In the genomic region with DNA sequence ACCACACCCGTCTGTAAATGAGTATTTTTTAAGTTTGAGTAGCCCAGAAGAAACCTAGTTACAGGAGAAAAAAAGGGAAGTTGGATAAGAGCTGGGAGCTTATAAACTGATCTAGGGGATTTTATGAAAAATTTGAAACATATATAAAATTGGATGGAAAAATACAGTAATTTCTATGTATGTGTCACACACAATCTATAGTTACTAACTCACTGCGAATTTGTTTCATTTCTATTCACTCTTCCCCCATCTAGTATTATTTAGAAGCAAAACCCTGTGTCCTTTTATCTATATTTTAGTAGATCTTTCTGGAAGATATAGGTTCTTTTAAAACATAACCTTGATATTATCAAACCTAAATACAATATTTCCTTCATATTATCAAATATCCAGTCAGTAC, we compare ENCODE assay signal across 17 cellular contexts. TPM values are rescaled to one million over a fixed set of nuclear protein-coding genes. Genes with fewer than 3 reads are reported as not detected.
DNase-seq lines count a peak whose midpoint lies in the region; ATAC-seq, FAIRE-seq and TF ChIP-seq lines count a peak whose summit lies in the region.
"Had no signal": no experiment of that assay in that cellular context is flagged by ENCODE, and none has a peak within 500 bp of the region (broad histone marks: within the 10 kb centered on the region; RNA-seq: fewer than 3 reads in every experiment).

No MANE protein-coding gene starts in this region.

- CTCF ChIA-PET in CD8-positive, alpha-beta T cell (lab: Charles Lee) = no interaction called here

- H3K4me2 ChIP-seq in SU-DHL-6 (ENCODE audit: low read depth, low read length, poor library complexity, severe bottlenecking) = peak overlapping the region; percentile 37
- H3K4me2 ChIP-seq: BLaER1 had no signal

- DNase-seq in CD14-positive monocyte (ENCODE audit: low spot score) (no peak), kidney (no peak), ascending aorta (ENCODE audit: low spot score in 2 of 2) (no peak), NCI-H446 (lab: John Stamatoyannopoulos, UW) (no peak)
- no peak for DNase-seq in CD8-positive, alpha-beta T cell
- no peak for DNase-seq in stimulated activated naive CD4-positive, alpha-beta T cell treated with Interleukin-2 at 50 U/mL for 16 hours (lab: John Stamatoyannopoulos, UW)
- DNase-seq: body of pancreas, dorsolateral prefrontal cortex, heart right ventricle, NCI-H1105, pancreas, SHP77 treated with DMSO at 0.1 percent for 48 hours had no signal

- peaks cover 94% of the 10 kb centered on the region for H3K4me1 ChIP-seq in CD8-positive, alpha-beta T cell (ENCODE audit: insufficient read depth, low read length)
- peaks cover 22 to 34% of the 10 kb centered on the region in 2 donors for H3K4me1 ChIP-seq in kidney (ENCODE audit: control insufficient read depth in 1 of 2, insufficient read depth in 1 of 2, low read depth in 1 of 2, low read length in 2 of 2)
- peaks cover 0 to 2% of the 10 kb centered on the region in 2 donors for H3K4me1 ChIP-seq in ascending aorta
- H3K4me1 ChIP-seq: body of pancreas, pancreas had no signal

- H3K4me3 ChIP-seq in CD8-positive, alpha-beta T cell (ENCODE audit: low read depth, low read length) = no peak overlapping the region
- H3K4me3 ChIP-seq in SU-DHL-6 (ENCODE audit: insufficient read depth, low read length, poor library complexity, severe bottlenecking) = no peak overlapping the region
- no peak overlapping the region for H3K4me3 ChIP-seq in kidney (ENCODE audit: low read length in 2 of 2)
- no peak overlapping the region for H3K4me3 ChIP-seq in ascending aorta
- H3K4me3 ChIP-seq: BLaER1, body of pancreas, heart right ventricle, pancreas had no signal

- no peaks in the 10 kb centered on the region for H3K9me2 ChIP-seq in SU-DHL-6 (replicated peaks; ENCODE audit: insufficient read depth, low read length)

- no peak overlapping the region for H3K27ac ChIP-seq in CD8-positive, alpha-beta T cell (ENCODE audit: low read depth, low read length)
- H3K27ac ChIP-seq in SU-DHL-6 (ENCODE audit: low read depth, low read length) (peak overlapping the region; percentile 79), kidney (ENCODE audit: low read depth in 2 of 2, low read length in 2 of 2) (no peak overlapping the region), ascending aorta (no peak overlapping the region)
- H3K27ac ChIP-seq: BLaER1, body of pancreas, pancreas had no signal

- H3K79me2 ChIP-seq in SU-DHL-6 (ENCODE audit: insufficient read depth, low read length) = peaks cover 100% of the 10 kb centered on the region

- H3K27me3 Mint-ChIP-seq in CD14-positive monocyte (ENCODE audit: low read depth in 3 of 3) = no peaks in the 10 kb centered on the region
- no peaks in the 10 kb centered on the region for H3K27me3 Mint-ChIP-seq in CD8-positive, alpha-beta T cell (ENCODE audit: low read depth)

- peak overlapping the region in 4 of 7 donors; percentile 35 to 75 (median 65) for H3K27ac Mint-ChIP-seq in CD14-positive monocyte
- peak overlapping the region; percentile 88 for H3K27ac Mint-ChIP-seq in CD8-positive, alpha-beta T cell
- H3K27ac Mint-ChIP-seq: WTC11 had no signal

- no peak overlapping the region for H2AFZ ChIP-seq in SU-DHL-6 (ENCODE audit: low read depth, low read length, severe bottlenecking)

- POLR2A ChIA-PET in CD8-positive, alpha-beta T cell (lab: Charles Lee) = interaction anchor here (1.9 kb wide), 1 partner anchor 9 kb away, joined by 6 read pairs; no protein-coding TSS in a partner anchor

- FAIRE-seq in kidney (lab: Jason Lieb, UNC) = peak; percentile 59
- FAIRE-seq: H1, HepG2, pancreas had no signal

- no peaks in the 10 kb centered on the region for H3K9me3 Mint-ChIP-seq in CD14-positive monocyte
- H3K9me3 Mint-ChIP-seq in CD8-positive, alpha-beta T cell = no peaks in the 10 kb centered on the region
- H3K9me3 Mint-ChIP-seq: WTC11 had no signal

- peaks cover 2 to 4% of the 10 kb centered on the region in 2 donors for H3K36me3 Mint-ChIP-seq in CD14-positive monocyte
- H3K36me3 Mint-ChIP-seq in CD8-positive, alpha-beta T cell = peaks cover 55% of the 10 kb centered on the region
- H3K36me3 Mint-ChIP-seq: WTC11 had no signal

- TF ChIP-seq CTCF in CD14-positive monocyte (IDR thresholded peaks at IDR 0.05) (no peak), SU-DHL-6 (IDR thresholded peaks at IDR 0.05; ENCODE audit: insufficient read depth, low read length, poor library complexity, severe bottlenecking) (no peak), kidney (IDR thresholded peaks at IDR 0.05; ENCODE audit: borderline replicate concordance, extremely low read depth, insufficient read depth) (no peak), ascending aorta (IDR thresholded peaks at IDR 0.05) (no peak)
- no peak for TF ChIP-seq CTCF in CD8-positive, alpha-beta T cell (IDR thresholded peaks at IDR 0.05)

- ATAC-seq in CD8-positive, alpha-beta T cell = no peak
- ATAC-seq: body of pancreas, heart right ventricle, HepG2, pancreas, WTC11 had no signal

- H3K4me3 Mint-ChIP-seq in CD14-positive monocyte = no peak overlapping the region
- peak overlapping the region; percentile 20 for H3K4me3 Mint-ChIP-seq in CD8-positive, alpha-beta T cell
- H3K4me3 Mint-ChIP-seq: WTC11 had no signal

- peaks cover 27% of the 10 kb centered on the region for H3K4me1 Mint-ChIP-seq in CD14-positive monocyte
- H3K4me1 Mint-ChIP-seq in CD8-positive, alpha-beta T cell (ENCODE audit: low read depth) = peaks cover 92% of the 10 kb centered on the region

- H4K20me1 ChIP-seq in SU-DHL-6 (ENCODE audit: low read depth, low read length) = peaks cover 17% of the 10 kb centered on the region

- intact Hi-C loops in CD14-positive monocyte (cut with micrococcal nuclease) (no loop called here), kidney (cut with DNase I) (no loop called here), ascending aorta (cut with DNase I) (no loop called here)
- intact Hi-C loops in CD8-positive, alpha-beta T cell (cut with DNase I, micrococcal nuclease) = loop anchor here (1.0 to 5.0 kb wide), 3 partner anchors 8 to 33 kb away; no protein-coding TSS in a partner anchor

- H3K27me3 ChIP-seq in CD8-positive, alpha-beta T cell (ENCODE audit: insufficient read depth, low read length) = no peaks in the 10 kb centered on the region
- H3K27me3 ChIP-seq in SU-DHL-6 (ENCODE audit: low read length) (no peaks in the 10 kb centered on the region), ascending aorta (no peaks in the 10 kb centered on the region)
- H3K27me3 ChIP-seq: BLaER1, body of pancreas, dorsolateral prefrontal cortex, heart right ventricle, pancreas had no signal

- H3K9ac ChIP-seq in SU-DHL-6 (ENCODE audit: low read length) (no peak overlapping the region), kidney (ENCODE audit: low read length in 2 of 2) (no peak overlapping the region)
- H3K9ac ChIP-seq: BLaER1 had no signal

- H3K9me3 ChIP-seq in CD8-positive, alpha-beta T cell (ENCODE audit: low read length) = no peaks in the 10 kb centered on the region
- H3K9me3 ChIP-seq in SU-DHL-6 (ENCODE audit: insufficient read depth, low read length) (no peaks in the 10 kb centered on the region), kidney (ENCODE audit: control insufficient read depth in 1 of 2, low read length in 2 of 2) (no peaks in the 10 kb centered on the region), ascending aorta (no peaks in the 10 kb centered on the region)
- H3K9me3 ChIP-seq: BLaER1, body of pancreas, heart right ventricle, pancreas had no signal

- H3F3A ChIP-seq in SU-DHL-6 (ENCODE audit: insufficient read depth) = peaks cover 57% of the 10 kb centered on the region

- H3K36me3 ChIP-seq in CD8-positive, alpha-beta T cell (ENCODE audit: insufficient read depth, low read length) = peaks cover 4% of the 10 kb centered on the region
- H3K36me3 ChIP-seq in SU-DHL-6 (ENCODE audit: low read length) = peaks cover 12% of the 10 kb centered on the region
- no peaks in the 10 kb centered on the region for H3K36me3 ChIP-seq in kidney (ENCODE audit: control insufficient read depth in 1 of 2, insufficient read depth in 2 of 2, low read length in 2 of 2)
- no peaks in the 10 kb centered on the region for H3K36me3 ChIP-seq in ascending aorta
- H3K36me3 ChIP-seq: pancreas had no signal

RNA-seq across cellular contexts. Expression of a gene that starts 14.6 kb away (rescaled TPM):
- polyA plus RNA-seq in CD14-positive monocyte (10 to 100 TPM; 33.6 to 45.6 TPM), kidney (ENCODE audit: insufficient read depth, low read depth, low replicate concordance) (217 TPM)
- 100 to 1,000 TPM; 270 to 304 TPM for total RNA-seq in CD8-positive, alpha-beta T cell
- total RNA-seq in kidney (128 TPM), ascending aorta (78.1 TPM)

Comparison
In these comparisons a context has a peak if more than half of its experiments do, and no peak if none do; other contexts are left out.
1. intact Hi-C loops: an anchor here in CD8-positive, alpha-beta T cell (1.0 to 5.0 kb wide); none called in CD14-positive monocyte, kidney and ascending aorta.